Comparison of ENCODE assay signal across 14 cellular contexts in the genomic region with DNA sequence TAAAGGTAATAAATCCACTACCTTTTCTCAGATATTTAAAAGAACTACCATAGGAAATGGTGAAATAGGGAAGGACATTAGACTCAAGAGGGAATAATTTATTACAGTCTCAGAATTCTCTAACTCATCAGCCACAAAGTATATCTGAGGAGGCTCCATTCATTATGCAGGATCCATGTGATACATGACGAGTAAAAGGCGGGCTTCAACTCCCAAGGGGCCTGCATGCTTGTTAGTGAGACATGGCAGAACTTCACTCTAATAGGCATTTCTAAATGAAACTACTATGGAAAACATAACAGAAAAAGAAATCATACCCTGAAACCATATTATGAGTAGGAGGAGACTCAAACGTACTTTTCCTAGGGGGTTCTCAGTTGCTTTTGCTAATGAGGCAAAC.
"Had no signal": no experiment of that assay in that cellular context is flagged by ENCODE, and none has a peak within 500 bp of the region (broad histone marks: within the 10 kb centered on the region; RNA-seq: fewer than 3 reads in every experiment).

No MANE protein-coding gene starts in this region.

- H3K27me3 ChIP-seq: gastrocnemius medialis had no signal

- H3K4me3 ChIP-seq: gastrocnemius medialis, lower lobe of right lung had no signal

- H3K27ac ChIP-seq: gastrocnemius medialis, parathyroid adenoma had no signal

- H3K9me3 ChIP-seq: gastrocnemius medialis, lower lobe of right lung had no signal

- DNase-seq: activated CD4-positive, alpha-beta T cell treated with anti-CD3 and anti-CD28 coated beads, Interleukin-2, amount 10 ng/mL, durations not matched to agents 7 days and 5 days; activated CD4-positive, CD25-positive, alpha-beta regulatory T cell; activated CD8-positive, alpha-beta memory T cell treated with anti-CD3 and anti-CD28 coated beads for 24 hours; activated naive CD4-positive, alpha-beta T cell treated with Interleukin-2 at 50 U/mL for 16 hours; activated T-cell treated with anti-CD3 and anti-CD28 coated beads for 4 hours; anterior cingulate cortex; cerebellar nuclear complex; effector memory CD4-positive, alpha-beta T cell; gastrocnemius medialis; left colon; lower lobe of right lung; T-helper 2 cell had no signal

- H3K27ac Mint-ChIP-seq: activated CD4-positive, alpha-beta T cell treated with anti-CD3 and anti-CD28 coated beads, Interleukin-2, amount 10 ng/mL, durations not matched to agents 7 days and 5 days; stimulated activated effector memory CD8-positive, alpha-beta T cell treated with anti-CD3 and anti-CD28 coated beads, Interleukin-12 subunit alpha, Interleukin-12 subunit beta, amount 100 ng/mL, for 72 hours had no signal

- H3K36me3 ChIP-seq: gastrocnemius medialis, lower lobe of right lung had no signal

- H3K4me1 ChIP-seq: gastrocnemius medialis, parathyroid adenoma had no signal

- H3K4me1 Mint-ChIP-seq: stimulated activated effector memory CD8-positive, alpha-beta T cell treated with anti-CD3 and anti-CD28 coated beads, Interleukin-12 subunit alpha, Interleukin-12 subunit beta, amount 100 ng/mL, for 72 hours had no signal

- H3K9me3 Mint-ChIP-seq: stimulated activated effector memory CD8-positive, alpha-beta T cell treated with anti-CD3 and anti-CD28 coated beads, Interleukin-12 subunit alpha, Interleukin-12 subunit beta, amount 100 ng/mL, for 72 hours had no signal

- H3K36me3 Mint-ChIP-seq: stimulated activated effector memory CD8-positive, alpha-beta T cell treated with anti-CD3 and anti-CD28 coated beads, Interleukin-12 subunit alpha, Interleukin-12 subunit beta, amount 100 ng/mL, for 72 hours had no signal

- H3K4me3 Mint-ChIP-seq: activated CD4-positive, alpha-beta T cell treated with anti-CD3 and anti-CD28 coated beads, Interleukin-2, amount 10 ng/mL, durations not matched to agents 7 days and 5 days; stimulated activated effector memory CD8-positive, alpha-beta T cell treated with anti-CD3 and anti-CD28 coated beads, Interleukin-12 subunit alpha, Interleukin-12 subunit beta, amount 100 ng/mL, for 72 hours had no signal
